In genomic region chr10:61452229-61452651, GRCh38 we compare ENCODE assay signal across 10 cellular contexts. TPM values are rescaled to one million over a fixed set of nuclear protein-coding genes. Genes with fewer than 3 reads are reported as not detected.
A peak's percentile ranks its signal among the peaks of the same experiment; 100 is the strongest.
DNase-seq lines count a peak whose midpoint lies in the region; ATAC-seq and TF ChIP-seq lines count a peak whose summit lies in the region.
"Had no signal": no experiment of that assay in that cellular context is flagged by ENCODE, and none has a peak within 500 bp of the region (broad histone marks: within the 10 kb centered on the region; RNA-seq: fewer than 3 reads in every experiment).

No MANE protein-coding gene starts in this region.

- H3K4me3 ChIP-seq in GM23338 (peak overlapping the region; percentile 89), iPS DF 6.9 (ENCODE audit: low read length) (peak overlapping the region; percentile 46; the same call in 1 of the 2 replicates), sigmoid colon (peak overlapping the region; percentile 30 to 58 (median 46))
- H3K4me3 ChIP-seq: PC-9 had no signal

- peaks cover 19% of the 10 kb centered on the region for H3K27me3 Mint-ChIP-seq in GM23338 (ENCODE audit: insufficient read depth, low read depth, poor library complexity)

- H3K36me3 ChIP-seq in GM23338 (ENCODE audit: insufficient read depth), result no peaks in the 10 kb centered on the region
- H3K36me3 ChIP-seq in iPS DF 6.9 (ENCODE audit: control insufficient read depth, insufficient read depth, low read length), result no peaks in the 10 kb centered on the region
- H3K36me3 ChIP-seq in sigmoid colon, result no peaks in the 10 kb centered on the region

- no peaks in the 10 kb centered on the region for H3K9me2 ChIP-seq in GM23338 (ENCODE audit: insufficient read depth)

- no peaks in the 10 kb centered on the region for H3K9me3 Mint-ChIP-seq in GM23338

- H3K27me3 ChIP-seq in GM23338 (ENCODE audit: insufficient read depth) (peaks cover 39% of the 10 kb centered on the region), iPS DF 6.9 (ENCODE audit: control insufficient read depth, insufficient read depth, low read length) (peaks cover 2% of the 10 kb centered on the region; the same call in 1 of the 2 replicates), sigmoid colon (peaks cover 0 to 18% (median 14%) of the 10 kb centered on the region in 3 donors)

- H3K79me2 ChIP-seq in GM23338 (replicated peaks; ENCODE audit: insufficient read depth), result no peaks in the 10 kb centered on the region; the same call in 1 of the 2 replicates

- WGBS in iPS DF 6.9 (ENCODE audit: insufficient coverage, insufficient read length), result no CpG with 5 or more reads among the region's 24 CpGs
- 9 to 28% methylated on average over 24 of the region's 24 CpGs for WGBS in sigmoid colon, 2 donors

- H4K20me1 ChIP-seq in GM23338 (replicated peaks; ENCODE audit: insufficient read depth), result no peaks in the 10 kb centered on the region

- H3K36me3 Mint-ChIP-seq in GM23338 (ENCODE audit: low read depth), result no peaks in the 10 kb centered on the region

- DNase-seq in GM23338 (ENCODE audit: low spot score) (peak; percentile 71), iPS DF 6.9 (ENCODE audit: low read depth, low spot score) (no peak), sigmoid colon (no peak), glomerular visceral epithelial cell (ENCODE audit: extremely low spot score) (no peak), HT-29 (ENCODE audit: low spot score) (no peak), DMS153 (lab: John Stamatoyannopoulos, UW) (no peak)
- DNase-seq in activated CD4-positive, alpha-beta T cell treated with anti-CD3 and anti-CD28 coated beads for 48 hours, result no peak
- DNase-seq: midbrain had no signal

- TF ChIP-seq CTCF in GM23338 (conservative IDR thresholded peaks at IDR 0.05; ENCODE audit: low read depth in 2 of 2), result peak; percentile 6 to 42; a peak in 2 of 4 replicates
- TF ChIP-seq CTCF in VCaP (conservative IDR thresholded peaks at IDR 0.05), result peak; percentile 48
- no peak for TF ChIP-seq CTCF in sigmoid colon (IDR thresholded peaks at IDR 0.05)

- peak overlapping the region; percentile 94 for H3K4me3 Mint-ChIP-seq in GM23338

- intact Hi-C loops in sigmoid colon (cut with DNase I), result no loop called here

- H3F3A ChIP-seq in GM23338 (replicated peaks; ENCODE audit: low read depth), result no peaks in the 10 kb centered on the region

- peak; percentile 67 for ATAC-seq in GM23338

- H3K27ac Mint-ChIP-seq in GM23338, result no peak overlapping the region

- no peak for TF ChIP-seq POLR2A in sigmoid colon (IDR thresholded peaks at IDR 0.05)

- no peak overlapping the region for H3K27ac ChIP-seq in GM23338 (ENCODE audit: low read depth)
- H3K27ac ChIP-seq in VCaP, result peak overlapping the region; percentile 87
- H3K27ac ChIP-seq in iPS DF 6.9 (ENCODE audit: low read length), result no peak overlapping the region
- H3K27ac ChIP-seq in sigmoid colon, result peak overlapping the region in 1 of 4 donors; percentile 21
- H3K27ac ChIP-seq: PC-9 had no signal

- H3K4me2 ChIP-seq in GM23338, result peak overlapping the region; percentile 97
- H3K4me2 ChIP-seq: PC-9 had no signal

- H3K4me1 Mint-ChIP-seq in GM23338, result peaks cover 39% of the 10 kb centered on the region

- peaks cover 23% of the 10 kb centered on the region; the same call in 1 of the 2 replicates for H3K4me1 ChIP-seq in GM23338 (ENCODE audit: insufficient read depth)
- no peaks in the 10 kb centered on the region for H3K4me1 ChIP-seq in iPS DF 6.9 (ENCODE audit: control insufficient read depth, insufficient read depth, low read length)
- peaks cover 0 to 15% (median 12%) of the 10 kb centered on the region in 4 donors for H3K4me1 ChIP-seq in sigmoid colon

- TF ChIP-seq EP300 in sigmoid colon (IDR thresholded peaks at IDR 0.05), result no peak

- peak overlapping the region; percentile 99 for H2AFZ ChIP-seq in GM23338
- H2AFZ ChIP-seq: PC-9 had no signal

- H3K9me3 ChIP-seq in iPS DF 6.9 (ENCODE audit: control insufficient read depth, insufficient read depth, low read length) (no peaks in the 10 kb centered on the region), sigmoid colon (no peaks in the 10 kb centered on the region)

TF ChIP-seq in GM23338, 12 proteins besides CTCF, POLR2A, EP300 and RAD21 (continues in another document):
- TF ChIP-seq CREB1 (CRISPR knock-in tag; IDR thresholded peaks at IDR 0.05; ENCODE audit: low read depth) (no peak), POLR2AphosphoS5 (IDR thresholded peaks at IDR 0.05; ENCODE audit: low read depth) (peak; percentile 49), EZH2phosphoT487 (IDR thresholded peaks at IDR 0.05; ENCODE audit: unreplicated experiment) (no peak), EZH2 (IDR thresholded peaks at IDR 0.05; ENCODE audit: low read depth, unreplicated experiment) (peak; percentile 32), NANOG (IDR thresholded peaks at IDR 0.05; ENCODE audit: borderline replicate concordance) (no peak), STAT1 (IDR thresholded peaks at IDR 0.05; ENCODE audit: unreplicated experiment) (no peak), REST (IDR thresholded peaks at IDR 0.05; ENCODE audit: unreplicated experiment) (no peak)

RNA-seq across cellular contexts. Expression of gene TMEM26, which starts 0.9 kb away (rescaled TPM):
- total RNA-seq in GM23338 (2014; rRNA removed; shearing (Covaris generic)), result 1.9 and 2.2 TPM in 2 replicates
- polyA plus RNA-seq in GM23338 (2016; fragmentation: Nextera tagmentation; extraction: Ambion mirVana) (1.0 and 1.5 TPM in 2 replicates), sigmoid colon (1 to 10 TPM in 1 of 3 donors, under 1 TPM in 2; under 0.01 to 2.3 (median 0.29) TPM)
- 1 to 10 TPM in 1 of 4 donors, under 1 TPM in 3; 0.14 to 2.2 (median 0.43) TPM for total RNA-seq in sigmoid colon
- total RNA-seq in HT-29 (2014; rRNA removed; shearing (Covaris generic)), result not detected in 2 replicates
- total RNA-seq: PC-9 had no signal

Comparison
In these comparisons a context has a peak if more than half of its experiments do, and no peak if none do; other contexts are left out.
1. CTCF ChIP-seq: peak in GM23338 (2 of 2) and VCaP (single experiment); none in sigmoid colon (0 of 4).
2. Peak in every context shown above with its lines, with median percentiles within 50 percentile points of each other: H3K4me3 ChIP-seq.